Comparison of ENCODE assay signal across 8 cellular contexts in genomic region chr7:74173491-74173865, GRCh38. TPM values are rescaled to one million over a fixed set of nuclear protein-coding genes. Genes with fewer than 3 reads are reported as not detected.
DNase-seq lines count a peak whose midpoint lies in the region; ATAC-seq and TF ChIP-seq lines count a peak whose summit lies in the region.

No MANE protein-coding gene starts in this region.

- TF ChIP-seq CTCF in BE2C (IDR thresholded peaks at IDR 0.05; ENCODE audit: low read depth, low read length) (no peak), left lung (IDR thresholded peaks at IDR 0.05) (no peak), tibial artery (IDR thresholded peaks at IDR 0.05) (no peak)

- DNase-seq in BE2C: no peak
- no peak for DNase-seq in activated naive CD4-positive, alpha-beta T cell treated with anti-CD3 and anti-CD28 coated beads, Interleukin-2, amount 50 U/mL, for 72 hours (ENCODE audit: low spot score in 2 of 2)
- no peak for DNase-seq in left lung
- DNase-seq in tibial artery: no peak
- DNase-seq in NCI-H446 (lab: John Stamatoyannopoulos, UW): no peak
- DNase-seq in MV-4-11 (lab: John Stamatoyannopoulos, UW): no peak
- no peak for DNase-seq in KG1 (lab: John Stamatoyannopoulos, UW)

- peak; percentile 17 for ATAC-seq in HG02610 (IDR thresholded peaks at IDR 0.05; ENCODE audit: unreplicated experiment)
- no peak for ATAC-seq in activated naive CD4-positive, alpha-beta T cell treated with anti-CD3 and anti-CD28 coated beads, Interleukin-2, amount 50 U/mL, for 72 hours
- no peak for ATAC-seq in left lung

- H3K27me3 ChIP-seq in BE2C: no peaks in the 10 kb centered on the region
- no peaks in the 10 kb centered on the region for H3K27me3 ChIP-seq in left lung
- H3K27me3 ChIP-seq in tibial artery: no peaks in the 10 kb centered on the region

- intact Hi-C loops in left lung (cut with DNase I) (loop anchor here in 1 of 2 donors (10.0 kb wide), 1 partner anchor 99 kb away; no protein-coding TSS in a partner anchor), tibial artery (cut with DNase I; ENCODE audit: low total_unique reads) (no loop called here)

- H3K36me3 ChIP-seq in BE2C (peaks cover 33% of the 10 kb centered on the region), left lung (peaks cover 0 to 8% of the 10 kb centered on the region in 2 donors), tibial artery (peaks cover 0 to under 1% (median 0%) of the 10 kb centered on the region in 3 donors)

- no peaks in the 10 kb centered on the region for H3K9me3 ChIP-seq in BE2C
- no peaks in the 10 kb centered on the region for H3K9me3 ChIP-seq in left lung
- no peaks in the 10 kb centered on the region for H3K9me3 ChIP-seq in tibial artery

- peak overlapping the region; percentile 93 to 96 for H3K27ac Mint-ChIP-seq in activated naive CD4-positive, alpha-beta T cell treated with anti-CD3 and anti-CD28 coated beads, Interleukin-2, amount 50 U/mL, for 72 hours

- peaks cover 18 to 26% of the 10 kb centered on the region in 2 donors for H3K36me3 Mint-ChIP-seq in activated naive CD4-positive, alpha-beta T cell treated with anti-CD3 and anti-CD28 coated beads, Interleukin-2, amount 50 U/mL, for 72 hours

- peak overlapping the region; percentile 92 to 94 for H3K27ac ChIP-seq in left lung
- peak overlapping the region; percentile 97 to 98 for H3K27ac ChIP-seq in tibial artery

- H3K4me3 ChIP-seq in BE2C (ENCODE audit: low read depth, low read length) (peak overlapping the region; percentile 86), left lung (peak overlapping the region; percentile 81 to 100), tibial artery (peak overlapping the region; percentile 98)

- H3K9me3 Mint-ChIP-seq in activated naive CD4-positive, alpha-beta T cell treated with anti-CD3 and anti-CD28 coated beads, Interleukin-2, amount 50 U/mL, for 72 hours: no peaks in the 10 kb centered on the region

- H3K4me1 ChIP-seq in BE2C (peaks cover 2% of the 10 kb centered on the region; the same call in 1 of the 2 replicates), left lung (peaks cover 28 to 51% of the 10 kb centered on the region in 2 donors), tibial artery (peaks cover 0 to 43% (median 29%) of the 10 kb centered on the region in 4 donors)

RNA-seq across cellular contexts. Expression of gene EIF4H, which starts 0.7 kb away (rescaled TPM):
- 286 TPM for polyA plus RNA-seq in BE2C (2012; ENCODE audit: insufficient read depth, insufficient read length, low read depth)
- 100 to 1,000 TPM; 255 to 470 TPM for total RNA-seq in activated naive CD4-positive, alpha-beta T cell treated with anti-CD3 and anti-CD28 coated beads, Interleukin-2, amount 50 U/mL, for 72 hours
- 100 to 1,000 TPM; 203 to 259 TPM for total RNA-seq in left lung

RNA-seq across cellular contexts. Expression of gene LAT2, which starts 36.3 kb away (rescaled TPM):
- 4.5 TPM for polyA plus RNA-seq in BE2C (2012; ENCODE audit: insufficient read depth, insufficient read length, low read depth)
- 1 to 10 TPM; 7.7 to 9.6 TPM for total RNA-seq in activated naive CD4-positive, alpha-beta T cell treated with anti-CD3 and anti-CD28 coated beads, Interleukin-2, amount 50 U/mL, for 72 hours
- total RNA-seq in left lung: 10 to 100 TPM; 17.1 to 64.7 TPM
